Comparison of ENCODE assay signal across 8 cellular contexts in genomic region chr4:153432971-153433752, GRCh38.
DNase-seq lines count a peak whose midpoint lies in the region; ATAC-seq and TF ChIP-seq lines count a peak whose summit lies in the region.

No MANE protein-coding gene starts in this region.

- H3K79me2 ChIP-seq in parathyroid adenoma = no peaks in the 10 kb centered on the region

- peak overlapping the region; percentile 33 for H2AFZ ChIP-seq in parathyroid adenoma

- TF ChIP-seq CTCF in fibroblast of pulmonary artery (IDR thresholded peaks at IDR 0.05; ENCODE audit: low read length, missing control alignments) (peak; percentile 58), parathyroid adenoma (IDR thresholded peaks at IDR 0.05) (peak; percentile 39)

- no peaks in the 10 kb centered on the region for H3K4me1 ChIP-seq in parathyroid adenoma

- H3K9me3 ChIP-seq in parathyroid adenoma (ENCODE audit: control insufficient read depth, low read length) = no peaks in the 10 kb centered on the region

- H3K27me3 ChIP-seq in parathyroid adenoma (ENCODE audit: control insufficient read depth, insufficient read depth, low read length) = no peaks in the 10 kb centered on the region

- no peaks in the 10 kb centered on the region for H3K36me3 ChIP-seq in parathyroid adenoma (ENCODE audit: control insufficient read depth, insufficient read depth, low read length)

- peak; percentile 90 for ATAC-seq in GM18868 (IDR thresholded peaks at IDR 0.05; ENCODE audit: unreplicated experiment)
- peak; percentile 91 for ATAC-seq in HG03060 (IDR thresholded peaks at IDR 0.05; ENCODE audit: low read depth, unreplicated experiment)

- no peak overlapping the region for H3K4me2 ChIP-seq in parathyroid adenoma (ENCODE audit: low read length)

- no peak overlapping the region for H3K9ac ChIP-seq in parathyroid adenoma

- H3K4me3 ChIP-seq in fibroblast of pulmonary artery (replicated peaks; ENCODE audit: low read depth, low read length) (no peak overlapping the region), parathyroid adenoma (ENCODE audit: low read depth, low read length) (no peak overlapping the region)

- H3K27ac ChIP-seq in parathyroid adenoma = no peak overlapping the region

- DNase-seq in AML-193 (lab: John Stamatoyannopoulos, UW) (peak; percentile 86 to 89), NOMO-1 (lab: John Stamatoyannopoulos, UW; ENCODE audit: unreplicated experiment in 2 of 2) (peak; percentile 85 to 95), activated T-cell treated with anti-CD3 and anti-CD28 coated beads for 1 hour (ENCODE audit: low read depth) (peak; percentile 43), fibroblast of pulmonary artery (ENCODE audit: low read depth) (peak; percentile 81), NCI-H187 (lab: John Stamatoyannopoulos, UW) (no peak)

Comparison
In these comparisons a context has a peak if more than half of its experiments do, and no peak if none do; other contexts are left out.
1. DNase-seq: peak in AML-193 (2 of 2), NOMO-1 (2 of 2), activated T-cell treated with anti-CD3 and anti-CD28 coated beads for 1 hour (single experiment) and fibroblast of pulmonary artery (single experiment); none in NCI-H187 (0 of 2).